In genomic region chr14:73644531-73645247, GRCh38 we compare ENCODE assay signal across 8 cellular contexts. TPM values are rescaled to one million over a fixed set of nuclear protein-coding genes. Genes with fewer than 3 reads are reported as not detected.
A peak's percentile ranks its signal among the peaks of the same experiment; 100 is the strongest.
DNase-seq lines count a peak whose midpoint lies in the region; ATAC-seq and TF ChIP-seq lines count a peak whose summit lies in the region.

A gene with protein sequence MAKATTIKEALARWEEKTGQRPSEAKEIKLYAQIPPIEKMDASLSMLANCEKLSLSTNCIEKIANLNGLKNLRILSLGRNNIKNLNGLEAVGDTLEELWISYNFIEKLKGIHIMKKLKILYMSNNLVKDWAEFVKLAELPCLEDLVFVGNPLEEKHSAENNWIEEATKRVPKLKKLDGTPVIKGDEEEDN (plus strand): TSS chr14:73644986. CDS start chr14:73645040, 54 bp downstream.

- H3K9me3 Mint-ChIP-seq in activated naive CD8-positive, alpha-beta T cell treated with anti-CD3 and anti-CD28 coated beads for 36 hours, result no peaks in the 10 kb centered on the region
- no peaks in the 10 kb centered on the region for H3K9me3 Mint-ChIP-seq in osteocyte (ENCODE audit: unreplicated experiment)

- peaks cover 21% of the 10 kb centered on the region for H3K4me1 Mint-ChIP-seq in activated naive CD8-positive, alpha-beta T cell treated with anti-CD3 and anti-CD28 coated beads for 36 hours
- H3K4me1 Mint-ChIP-seq in osteocyte (ENCODE audit: unreplicated experiment), result peaks cover 23% of the 10 kb centered on the region

- H3K36me3 Mint-ChIP-seq in activated naive CD8-positive, alpha-beta T cell treated with anti-CD3 and anti-CD28 coated beads for 36 hours, result no peaks in the 10 kb centered on the region
- H3K36me3 Mint-ChIP-seq in osteocyte (ENCODE audit: unreplicated experiment), result no peaks in the 10 kb centered on the region

- H3K4me3 Mint-ChIP-seq in activated naive CD8-positive, alpha-beta T cell treated with anti-CD3 and anti-CD28 coated beads for 36 hours, result peak within 1 kb of the TSS; percentile 90
- peak within 1 kb of the TSS; percentile 89 for H3K4me3 Mint-ChIP-seq in osteocyte (ENCODE audit: unreplicated experiment)

- peak within 1 kb of the TSS; percentile 75 for H3K27ac ChIP-seq in thymus (ENCODE audit: low read depth)

- H3K27me3 ChIP-seq in thymus (ENCODE audit: control insufficient read depth, insufficient read depth), result no peaks in the 10 kb centered on the region

- under 1% methylated on average over 43 of the region's 43 CpGs for WGBS in thymus

- no peak for TF ChIP-seq CTCF in GM10266 (IDR thresholded peaks at IDR 0.05; ENCODE audit: control insufficient read depth, insufficient read depth, low read depth, missing control alignments)
- no peak for TF ChIP-seq CTCF in osteocyte (IDR thresholded peaks at IDR 0.05)

- peak within 1 kb of the TSS; percentile 83 for H3K4me3 ChIP-seq in thymus (ENCODE audit: low read length)

- intact Hi-C loops in head of caudate nucleus (cut with DNase I), result loop anchor here (2.0 kb wide), 1 partner anchor 68 kb away; no protein-coding TSS in a partner anchor

- DNase-seq in GM10266 (ENCODE audit: extremely low spot score) (peak; percentile 95), NCI-H1105 (lab: John Stamatoyannopoulos, UW) (peak; percentile 91), SKM-1 (lab: John Stamatoyannopoulos, UW; ENCODE audit: unreplicated experiment) (peak; percentile 12), head of caudate nucleus (peak; percentile 86 to 97 (median 93)), osteocyte (ENCODE audit: extremely low spot score, unreplicated experiment) (peak; percentile 97)
- DNase-seq in activated naive CD8-positive, alpha-beta T cell treated with anti-CD3 and anti-CD28 coated beads for 36 hours, result peak; percentile 94

- H3K27me3 Mint-ChIP-seq in activated naive CD8-positive, alpha-beta T cell treated with anti-CD3 and anti-CD28 coated beads for 36 hours, result no peaks in the 10 kb centered on the region
- H3K27me3 Mint-ChIP-seq in osteocyte (ENCODE audit: unreplicated experiment), result no peaks in the 10 kb centered on the region

- H3K4me1 ChIP-seq in thymus (ENCODE audit: control insufficient read depth, insufficient read depth, low read length), result peaks cover 4% of the 10 kb centered on the region

- H3K36me3 ChIP-seq in thymus (ENCODE audit: control insufficient read depth, insufficient read depth), result no peaks in the 10 kb centered on the region

- H3K27ac Mint-ChIP-seq in activated naive CD8-positive, alpha-beta T cell treated with anti-CD3 and anti-CD28 coated beads for 36 hours, result peak within 1 kb of the TSS; percentile 91
- peak within 1 kb of the TSS; percentile 91 for H3K27ac Mint-ChIP-seq in osteocyte (ENCODE audit: unreplicated experiment)

- peak; percentile 98 for ATAC-seq in HG02642 (IDR thresholded peaks at IDR 0.05; ENCODE audit: poor library complexity, unreplicated experiment)

- no peaks in the 10 kb centered on the region for H3K9me3 ChIP-seq in thymus (ENCODE audit: control insufficient read depth)

RNA-seq across cellular contexts. Expression of the gene that starts here (rescaled TPM):
- total RNA-seq in activated naive CD8-positive, alpha-beta T cell treated with anti-CD3 and anti-CD28 coated beads for 36 hours, result 10 to 100 TPM in 1 of 2 experiments, 1 to 10 TPM in 1; 7.7 to 11.9 TPM
- total RNA-seq in osteocyte, result 12.5 and 12.7 TPM in 2 replicates
- polyA plus RNA-seq in thymus, result 4.1 TPM

Comparison
In these comparisons a context has a peak if more than half of its experiments do, and no peak if none do; other contexts are left out.
1. Peak in every context shown above with its lines: DNase-seq, ATAC-seq, H3K4me3 ChIP-seq and H3K27ac ChIP-seq.
2. DNase-seq: peak in every context shown above with its lines; median percentile 97 in osteocyte; 95 in GM10266; 94 in activated naive CD8-positive, alpha-beta T cell treated with anti-CD3 and anti-CD28 coated beads for 36 hours; 93 in head of caudate nucleus; 91 in NCI-H1105; 12 in SKM-1.